ENCODE assay signal across 9 cellular contexts in genomic region chr15:98668566-98669308, GRCh38. TPM values are rescaled to one million over a fixed set of nuclear protein-coding genes. Genes with fewer than 3 reads are reported as not detected.
A peak's percentile ranks its signal among the peaks of the same experiment; 100 is the strongest.
DNase-seq lines count a peak whose midpoint lies in the region; ATAC-seq and TF ChIP-seq lines count a peak whose summit lies in the region.
"Had no signal": no experiment of that assay in that cellular context is flagged by ENCODE, and none has a peak within 500 bp of the region (broad histone marks: within the 10 kb centered on the region; RNA-seq: fewer than 3 reads in every experiment).

No MANE protein-coding gene starts in this region.

- peak overlapping the region; percentile 89 for H3K27ac ChIP-seq in cardiac muscle cell
- H3K27ac ChIP-seq in right cardiac atrium (ENCODE audit: low read length): peak overlapping the region; percentile 69
- peak overlapping the region; percentile 33 to 44 for H3K27ac ChIP-seq in uterus

- peak in 1 of 2 donors; percentile 74 for DNase-seq in cardiac muscle cell (ENCODE audit: low read depth in 1 of 2, low spot score in 1 of 2)
- no peak for DNase-seq in Right ventricle myocardium inferior (ENCODE audit: missing footprints)
- peak; percentile 35 for DNase-seq in activated T-cell treated with anti-CD3 and anti-CD28 coated beads for 24 hours (ENCODE audit: low read depth)
- DNase-seq in right cardiac atrium: no peak
- no peak for DNase-seq in uterus
- DNase-seq in sciatic nerve (ENCODE audit: low spot score): no peak
- no peak for DNase-seq in DMS 273 (lab: John Stamatoyannopoulos, UW; ENCODE audit: unreplicated experiment)
- DNase-seq: DND-41 had no signal

- H3K36me3 ChIP-seq in cardiac muscle cell (no peaks in the 10 kb centered on the region), uterus (no peaks in the 10 kb centered on the region)

- H3K27me3 ChIP-seq in cardiac muscle cell (no peaks in the 10 kb centered on the region), right cardiac atrium (ENCODE audit: control insufficient read depth, insufficient read depth) (no peaks in the 10 kb centered on the region), uterus (no peaks in the 10 kb centered on the region)

- TF ChIP-seq POLR2A in uterus (IDR thresholded peaks at IDR 0.05): no peak

- peaks cover 56% of the 10 kb centered on the region for H3K4me1 ChIP-seq in cardiac muscle cell (ENCODE audit: low read depth)
- H3K4me1 ChIP-seq in right cardiac atrium (ENCODE audit: control insufficient read depth, insufficient read depth, low read length): peaks cover 21% of the 10 kb centered on the region
- peaks cover 17 to 22% of the 10 kb centered on the region in 2 donors for H3K4me1 ChIP-seq in uterus

- no peaks in the 10 kb centered on the region for H3K9me3 ChIP-seq in cardiac muscle cell (ENCODE audit: low read depth)
- H3K9me3 ChIP-seq in right cardiac atrium (ENCODE audit: control insufficient read depth, low read length): no peaks in the 10 kb centered on the region
- H3K9me3 ChIP-seq in uterus: no peaks in the 10 kb centered on the region

- H3K4me3 ChIP-seq in cardiac muscle cell (no peak overlapping the region), right cardiac atrium (ENCODE audit: low read length) (no peak overlapping the region), uterus (no peak overlapping the region)

- 47% methylated on average over 10 of the region's 10 CpGs for WGBS in right cardiac atrium

- TF ChIP-seq CTCF in cardiac muscle cell (IDR thresholded peaks at IDR 0.05; ENCODE audit: low read depth, low read length) (no peak), uterus (IDR thresholded peaks at IDR 0.05) (no peak)

- ATAC-seq in Right ventricle myocardium inferior (no peak), right cardiac atrium (no peak), HG03469 (IDR thresholded peaks at IDR 0.05; ENCODE audit: unreplicated experiment) (no peak), sciatic nerve (no peak)

- intact Hi-C loops in Right ventricle myocardium inferior (cut with DNase I) (no loop called here), right cardiac atrium (cut with DNase I) (no loop called here), uterus (cut with DNase I; ENCODE audit: low total_unique reads) (no loop called here), sciatic nerve (cut with DNase I) (loop anchor here (10.0 kb wide), 1 partner anchor 46 kb away; no protein-coding TSS in a partner anchor)

RNA-seq across cellular contexts. Expression of gene IGF1R, which starts 20.4 kb away (rescaled TPM):
- total RNA-seq in cardiac muscle cell: 51.6 and 92.4 TPM in 2 replicates
- 9.5 and 13.5 TPM in 2 replicates for polyA plus RNA-seq in cardiac muscle cell
- total RNA-seq in Right ventricle myocardium inferior: 26.3 TPM
- total RNA-seq in right cardiac atrium: 10 to 100 TPM; 31.0 to 52.3 (median 39.1) TPM
- 9.0 TPM for polyA plus RNA-seq in right cardiac atrium
- total RNA-seq in uterus: 10 to 100 TPM; 30.0 to 95.2 (median 57.5) TPM
- 85.9 TPM for total RNA-seq in sciatic nerve

Comparison
In these comparisons a context has a peak if more than half of its experiments do, and no peak if none do; other contexts are left out.
1. H3K27ac ChIP-seq: peak in every context shown above with its lines; median percentile 89 in cardiac muscle cell; 69 in right cardiac atrium; 38 in uterus.